ENCODE assay signal across 1 cellular context in genomic region chr5:179198865-179199645, GRCh38.
TF ChIP-seq lines count a peak whose summit lies in the region.

No MANE protein-coding gene starts in this region.

TF ChIP-seq in H1, 55 proteins besides CTCF, POLR2A, EP300 and RAD21:
- TF ChIP-seq SRF (IDR thresholded peaks at IDR 0.05; ENCODE audit: low read depth, low read length) (no peak), CTBP2 (IDR thresholded peaks at IDR 0.05; ENCODE audit: borderline replicate concordance, insufficient read depth, insufficient read length, low read length) (no peak), PHF8 (conservative IDR thresholded peaks at IDR 0.05; ENCODE audit: low read depth, low read length) (no peak), CREB1 (IDR thresholded peaks at IDR 0.05) (no peak), SIX5 (IDR thresholded peaks at IDR 0.05; ENCODE audit: low read depth, low read length) (no peak), MAFK (IDR thresholded peaks at IDR 0.05; ENCODE audit: low read depth, low read length) (no peak), RFX5 (IDR thresholded peaks at IDR 0.05; ENCODE audit: borderline replicate concordance, low read depth, low read length) (no peak), EGR1 (IDR thresholded peaks at IDR 0.05; ENCODE audit: borderline replicate concordance, low read depth, low read length) (no peak)
